Comparison of ENCODE assay signal across 31 cellular contexts in the genomic region with DNA sequence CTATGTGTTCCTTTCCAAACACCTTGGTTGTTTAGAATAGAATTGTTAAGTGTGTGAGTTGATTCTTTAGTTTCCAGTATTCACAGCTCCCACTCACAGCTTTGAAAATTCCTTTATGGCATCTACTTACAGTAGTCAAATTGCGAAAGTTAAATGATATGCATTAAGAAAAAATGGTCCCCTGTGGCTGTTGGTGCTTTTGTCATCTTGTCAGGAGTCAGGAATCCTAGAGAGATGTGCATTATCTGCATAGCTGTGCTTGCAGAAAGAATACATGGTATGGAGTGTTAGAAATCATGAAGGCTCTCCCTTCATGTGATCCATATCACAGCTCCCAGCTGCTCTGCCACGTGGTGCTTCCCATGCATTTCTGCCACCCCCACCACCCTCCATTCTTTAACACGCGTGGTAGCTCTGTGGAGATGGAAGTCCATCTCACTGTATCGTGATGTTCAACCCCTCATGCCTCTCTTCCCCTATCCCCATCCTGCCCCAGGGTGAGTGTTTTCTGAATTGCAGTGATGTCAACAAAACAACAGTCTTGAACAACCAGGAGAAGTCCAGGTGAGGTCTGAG. TPM values are rescaled to one million over a fixed set of nuclear protein-coding genes. Genes with fewer than 3 reads are reported as not detected.
"Had no signal": no experiment of that assay in that cellular context is flagged by ENCODE, and none has a peak within 500 bp of the region (broad histone marks: within the 10 kb centered on the region; RNA-seq: fewer than 3 reads in every experiment).

No MANE protein-coding gene starts in this region.

- H3K4me1 ChIP-seq: ascending aorta had no signal

- H3K27ac ChIP-seq: ascending aorta, cardiac muscle cell had no signal

- H3K4me3 ChIP-seq: ascending aorta, cardiac muscle cell had no signal

- H3K9me3 ChIP-seq: ascending aorta had no signal

- FAIRE-seq: bronchial epithelial cell, TTC549 had no signal

- H3K36me3 ChIP-seq: ascending aorta, cardiac muscle cell had no signal

- H3K27me3 ChIP-seq: ascending aorta, cardiac muscle cell had no signal

- DNase-seq: activated B cell treated with CpG ODN at 0.5 μM for 24 hours; activated CD4-positive, alpha-beta memory T cell treated with anti-CD3 and anti-CD28 coated beads, Interleukin-2, amount 10 ng/mL, durations not matched to agents 7 days and 5 days; activated CD4-positive, alpha-beta T cell treated with anti-CD3 and anti-CD28 coated beads for 36 hours; activated CD4-positive, alpha-beta T cell treated with anti-CD3 and anti-CD28 coated beads for 48 hours; activated CD4-positive, alpha-beta T cell treated with anti-CD3 and anti-CD28 coated beads, Interleukin-2, amount 10 ng/mL, durations not matched to agents 7 days and 5 days; activated CD4-positive, alpha-beta T cell treated with anti-CD3 and anti-CD28 coated beads, Interleukin-2, amount 50 U/mL, for 48 hours; activated CD4-positive, CD25-positive, alpha-beta regulatory T cell treated with anti-CD3 and anti-CD28 coated beads, Interleukin-2, amount 50 U/mL, for 72 hours; activated CD8-positive, alpha-beta memory T cell treated with anti-CD3 and anti-CD28 coated beads for 24 hours; activated CD8-positive, alpha-beta memory T cell treated with anti-CD3 and anti-CD28 coated beads, Interleukin-2, amount 10 ng/mL, durations not matched to agents 7 days and 5 days; activated CD8-positive, alpha-beta memory T cell treated with anti-CD3 and anti-CD28 coated beads, Interleukin-2, amount 50 U/mL, for 48 hours; activated CD8-positive, alpha-beta T cell treated with anti-CD3 and anti-CD28 coated beads, Interleukin-2, amount 10 ng/mL, durations not matched to agents 7 days and 5 days; activated effector memory CD4-positive, alpha-beta T cell treated with Interleukin-2 at 50 U/mL for 16 hours; activated gamma-delta T cell; activated naive CD4-positive, alpha-beta T cell treated with anti-CD3 and anti-CD28 coated beads, Interleukin-2, amount 10 ng/mL, durations not matched to agents 7 days and 5 days; activated naive CD4-positive, alpha-beta T cell treated with Interleukin-2 at 50 U/mL for 16 hours; activated naive CD8-positive, alpha-beta T cell treated with anti-CD3 and anti-CD28 coated beads, Interleukin-2, amount 10 ng/mL, durations not matched to agents 7 days and 5 days; activated naive CD8-positive, alpha-beta T cell treated with anti-CD3 and anti-CD28 coated beads, Interleukin-2, amount 50 U/mL, for 24 hours; activated T-cell treated with anti-CD3 and anti-CD28 coated beads, Interleukin-2, amount 50 U/mL, for 24 hours; activated T-cell treated with anti-CD3 and anti-CD28 coated beads, Interleukin-2, amount 50 U/mL, for 48 hours; amygdala; anterior cingulate cortex; caudate nucleus; cerebellar nuclear complex; T-helper 1 cell; T-helper 2 cell; T-helper 9 cell had no signal

- ATAC-seq: activated CD4-positive, alpha-beta T cell treated with anti-CD3 and anti-CD28 coated beads for 36 hours; activated CD8-positive, alpha-beta memory T cell treated with anti-CD3 and anti-CD28 coated beads, Interleukin-2, amount 10 ng/mL, durations not matched to agents 7 days and 5 days; activated CD8-positive, alpha-beta T cell treated with anti-CD3 and anti-CD28 coated beads, Interleukin-2, amount 10 ng/mL, durations not matched to agents 7 days and 5 days; activated naive CD8-positive, alpha-beta T cell treated with anti-CD3 and anti-CD28 coated beads, Interleukin-2, amount 50 U/mL, for 24 hours had no signal

RNA-seq across cellular contexts. Expression of gene CTTNBP2, which starts 29.2 kb away (rescaled TPM):
- total RNA-seq: activated CD4-positive, alpha-beta memory T cell treated with anti-CD3 and anti-CD28 coated beads, Interleukin-2, amount 10 ng/mL, durations not matched to agents 7 days and 5 days; activated CD4-positive, alpha-beta T cell treated with anti-CD3 and anti-CD28 coated beads for 36 hours; activated CD4-positive, alpha-beta T cell treated with anti-CD3 and anti-CD28 coated beads, Interleukin-2, amount 10 ng/mL, durations not matched to agents 7 days and 5 days; activated CD8-positive, alpha-beta memory T cell treated with anti-CD3 and anti-CD28 coated beads, Interleukin-2, amount 10 ng/mL, durations not matched to agents 7 days and 5 days; activated CD8-positive, alpha-beta T cell treated with anti-CD3 and anti-CD28 coated beads, Interleukin-2, amount 10 ng/mL, durations not matched to agents 7 days and 5 days; activated naive CD8-positive, alpha-beta T cell treated with anti-CD3 and anti-CD28 coated beads, Interleukin-2, amount 10 ng/mL, durations not matched to agents 7 days and 5 days; activated T-helper 2 cell treated with anti-CD3 and anti-CD28 coated beads, Interferon-gamma antibody, Interleukin-2, Interleukin-4, amounts not matched to agents 10 μg/mL and 5 μg/mL and 100 μg/mL, durations not matched to agents 14 hours and 24 hours and 36 hours had no signal
